32 cellular contexts compared by ENCODE assay signal in the genomic region with DNA sequence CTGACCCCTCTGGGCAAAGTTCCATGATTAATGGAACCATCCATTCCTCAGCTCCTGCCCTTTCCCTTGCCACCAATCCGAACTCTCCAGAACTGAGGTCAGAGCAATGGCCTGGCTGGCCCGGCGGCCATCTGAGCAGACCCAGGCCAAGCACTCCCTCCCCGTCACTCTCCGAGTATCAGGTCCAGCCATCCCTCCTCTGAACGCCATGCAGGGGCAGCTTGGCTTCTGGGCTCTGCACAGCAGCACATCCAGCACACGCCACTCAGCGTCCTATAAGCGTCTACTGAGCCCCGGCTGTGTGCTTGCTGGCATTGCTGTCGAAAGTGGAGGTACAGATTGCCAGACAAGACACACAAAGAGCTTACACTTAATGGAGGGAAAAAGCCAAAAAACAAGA. TPM values are rescaled to one million over a fixed set of nuclear protein-coding genes. Genes with fewer than 3 reads are reported as not detected.
DNase-seq lines count a peak whose midpoint lies in the region; ATAC-seq, FAIRE-seq and TF ChIP-seq lines count a peak whose summit lies in the region.
"Had no signal": no experiment of that assay in that cellular context is flagged by ENCODE, and none has a peak within 500 bp of the region (broad histone marks: within the 10 kb centered on the region; RNA-seq: fewer than 3 reads in every experiment).

No MANE protein-coding gene starts in this region.

- peaks cover 50% of the 10 kb centered on the region for H3K4me1 Mint-ChIP-seq in dendritic cell treated with granulocyte-macrophage colony-stimulating factor and Interleukin-4, amounts not matched to agents 40 ng/mL and 50 ng/mL, for 4 days (ENCODE audit: low read depth)
- H3K4me1 Mint-ChIP-seq in chondrocyte (ENCODE audit: low read depth) = peaks cover 30% of the 10 kb centered on the region
- H3K4me1 Mint-ChIP-seq: CD4-positive, alpha-beta memory T cell; central memory CD8-positive, alpha-beta T cell had no signal

- DNase-seq in cardiac muscle cell (ENCODE audit: low read depth in 1 of 2, low spot score in 1 of 2) (peak in 1 of 2 donors; percentile 27), Right ventricle myocardium inferior (ENCODE audit: missing footprints) (no peak), urothelium cell line (ENCODE audit: low spot score) (no peak), chondrocyte (ENCODE audit: low spot score) (no peak), GDM1 (lab: John Stamatoyannopoulos, UW) (no peak)
- DNase-seq: activated CD4-positive, alpha-beta T cell treated with anti-CD3 and anti-CD28 coated beads for 36 hours; activated CD8-positive, alpha-beta memory T cell treated with anti-CD3 and anti-CD28 coated beads, Interleukin-2, amount 50 U/mL, for 48 hours; activated CD8-positive, alpha-beta T cell treated with anti-CD3 and anti-CD28 coated beads for 36 hours; activated naive CD4-positive, alpha-beta T cell treated with anti-CD3 and anti-CD28 coated beads for 36 hours; CD4-positive, alpha-beta memory T cell; foreskin keratinocyte; GOT3; head of caudate nucleus; KBM-7; NCI-H1092 treated with DMSO at 0.1 percent for 48 hours; NCI-H1694 treated with DMSO at 0.1 percent for 48 hours; RPMI8226; stimulated activated CD4-positive, alpha-beta T cell treated with anti-CD3 and anti-CD28 coated beads, Interleukin-2, amount 100 ng/mL, for 48 hours; T-helper 2 cell; tibial artery had no signal

- no peaks in the 10 kb centered on the region for H3K9me3 Mint-ChIP-seq in dendritic cell treated with granulocyte-macrophage colony-stimulating factor and Interleukin-4, amounts not matched to agents 40 ng/mL and 50 ng/mL, for 4 days
- H3K9me3 Mint-ChIP-seq in chondrocyte (ENCODE audit: low read depth) = no peaks in the 10 kb centered on the region
- H3K9me3 Mint-ChIP-seq: activated CD8-positive, alpha-beta T cell treated with anti-CD3 and anti-CD28 coated beads for 36 hours; activated naive CD4-positive, alpha-beta T cell treated with anti-CD3 and anti-CD28 coated beads for 36 hours; activated T-helper 1 cell treated with anti-CD3 and anti-CD28 coated beads, Interleukin-12 subunit alpha, Interleukin-12 subunit beta, Interleukin-2, Interleukin-4 antibody, amounts not matched to agents 30 ng/mL and 10 ng/mL and 1 ng/mL, durations not matched to agents 14 hours and 24 hours and 36 hours; CD4-positive, alpha-beta memory T cell; central memory CD8-positive, alpha-beta T cell; natural killer cell treated with Interleukin-12 subunit alpha and Interleukin-12 subunit beta and Interleukin-15 and Interleukin-18, amount 100 ng/mL, for 72 hours had no signal

- WGBS in mesodermal cell (ENCODE audit: insufficient coverage in 2 of 2), 2 experiments = 89 to 95% methylated on average over 9 to 11 of the region's 11 CpGs

- peak overlapping the region; percentile 70 for H3K27ac ChIP-seq in cardiac muscle cell
- peak overlapping the region; percentile 62 for H3K27ac ChIP-seq in mesodermal cell (ENCODE audit: low read depth, low read length, severe bottlenecking)
- H3K27ac ChIP-seq: esophagus muscularis mucosa, foreskin keratinocyte, tibial artery had no signal

- H3K4me3 ChIP-seq in cardiac muscle cell (no peak overlapping the region), mesodermal cell (ENCODE audit: extremely low read depth, insufficient read depth, low read length, poor library complexity, severe bottlenecking) (no peak overlapping the region)
- H3K4me3 ChIP-seq: esophagus muscularis mucosa, lung, tibial artery had no signal

- FAIRE-seq in urothelium cell line (lab: Jason Lieb, UNC) = peak; percentile 50
- FAIRE-seq: A204.1, keratinocyte had no signal

- H3K4me3 Mint-ChIP-seq in dendritic cell treated with granulocyte-macrophage colony-stimulating factor and Interleukin-4, amounts not matched to agents 40 ng/mL and 50 ng/mL, for 4 days = no peak overlapping the region
- no peak overlapping the region for H3K4me3 Mint-ChIP-seq in chondrocyte (ENCODE audit: unreplicated experiment)
- H3K4me3 Mint-ChIP-seq: activated CD4-positive, alpha-beta T cell treated with anti-CD3 and anti-CD28 coated beads for 36 hours; activated CD8-positive, alpha-beta T cell treated with anti-CD3 and anti-CD28 coated beads for 36 hours; activated naive CD4-positive, alpha-beta T cell treated with anti-CD3 and anti-CD28 coated beads for 36 hours; activated T-helper 1 cell treated with anti-CD3 and anti-CD28 coated beads, Interleukin-12 subunit alpha, Interleukin-12 subunit beta, Interleukin-2, Interleukin-4 antibody, amounts not matched to agents 30 ng/mL and 10 ng/mL and 1 ng/mL, durations not matched to agents 14 hours and 24 hours and 36 hours; CD4-positive, alpha-beta memory T cell; central memory CD8-positive, alpha-beta T cell; natural killer cell treated with Interleukin-12 subunit alpha and Interleukin-12 subunit beta and Interleukin-15 and Interleukin-18, amount 100 ng/mL, for 72 hours had no signal

- peaks cover 18% of the 10 kb centered on the region for H3K4me1 ChIP-seq in cardiac muscle cell (ENCODE audit: low read depth)
- H3K4me1 ChIP-seq in mesodermal cell (ENCODE audit: control insufficient read depth, insufficient read depth, low read length, poor library complexity, severe bottlenecking) = peaks cover 26% of the 10 kb centered on the region
- H3K4me1 ChIP-seq: foreskin keratinocyte had no signal

- peaks cover 25% of the 10 kb centered on the region for H3K27me3 Mint-ChIP-seq in dendritic cell treated with granulocyte-macrophage colony-stimulating factor and Interleukin-4, amounts not matched to agents 40 ng/mL and 50 ng/mL, for 4 days
- no peaks in the 10 kb centered on the region for H3K27me3 Mint-ChIP-seq in chondrocyte (ENCODE audit: low read depth)
- H3K27me3 Mint-ChIP-seq: activated CD4-positive, alpha-beta T cell treated with anti-CD3 and anti-CD28 coated beads for 36 hours; activated CD8-positive, alpha-beta T cell treated with anti-CD3 and anti-CD28 coated beads for 36 hours had no signal

- H3K9me3 ChIP-seq in cardiac muscle cell (ENCODE audit: low read depth) = no peaks in the 10 kb centered on the region
- H3K9me3 ChIP-seq in mesodermal cell (ENCODE audit: control insufficient read depth, low read length) = no peaks in the 10 kb centered on the region
- H3K9me3 ChIP-seq: esophagus muscularis mucosa, tibial artery had no signal

- H3K36me3 ChIP-seq in cardiac muscle cell (no peaks in the 10 kb centered on the region), mesodermal cell (ENCODE audit: control insufficient read depth, insufficient read depth, low read length) (no peaks in the 10 kb centered on the region)
- H3K36me3 ChIP-seq: esophagus muscularis mucosa, tibial artery had no signal

- ATAC-seq in Right ventricle myocardium inferior (no peak), HG03469 (IDR thresholded peaks at IDR 0.05; ENCODE audit: unreplicated experiment) (no peak)
- ATAC-seq: activated CD4-positive, alpha-beta T cell treated with anti-CD3 and anti-CD28 coated beads for 36 hours; activated CD8-positive, alpha-beta T cell treated with anti-CD3 and anti-CD28 coated beads for 36 hours; foreskin keratinocyte had no signal

- H3K27me3 ChIP-seq in cardiac muscle cell = no peaks in the 10 kb centered on the region
- H3K27me3 ChIP-seq: esophagus muscularis mucosa, foreskin keratinocyte, tibial artery had no signal

- intact Hi-C loops in Right ventricle myocardium inferior (cut with DNase I) = no loop called here
- intact Hi-C loops in dendritic cell treated with granulocyte-macrophage colony-stimulating factor and Interleukin-4, amounts not matched to agents 40 ng/mL and 50 ng/mL, for 4 days (cut with micrococcal nuclease) = no loop called here

- TF ChIP-seq CTCF in cardiac muscle cell (IDR thresholded peaks at IDR 0.05; ENCODE audit: low read depth, low read length) = no peak
- no peak for TF ChIP-seq CTCF in chondrocyte (IDR thresholded peaks at IDR 0.05)

- H3K36me3 Mint-ChIP-seq in dendritic cell treated with granulocyte-macrophage colony-stimulating factor and Interleukin-4, amounts not matched to agents 40 ng/mL and 50 ng/mL, for 4 days (ENCODE audit: low read depth) = no peaks in the 10 kb centered on the region
- H3K36me3 Mint-ChIP-seq in chondrocyte (ENCODE audit: low read depth) = no peaks in the 10 kb centered on the region
- H3K36me3 Mint-ChIP-seq: CD4-positive, alpha-beta memory T cell; natural killer cell treated with Interleukin-12 subunit alpha and Interleukin-12 subunit beta and Interleukin-15 and Interleukin-18, amount 100 ng/mL, for 72 hours had no signal

- H3K27ac Mint-ChIP-seq in dendritic cell treated with granulocyte-macrophage colony-stimulating factor and Interleukin-4, amounts not matched to agents 40 ng/mL and 50 ng/mL, for 4 days = peak overlapping the region; percentile 5
- H3K27ac Mint-ChIP-seq in chondrocyte (ENCODE audit: unreplicated experiment) = no peak overlapping the region
- H3K27ac Mint-ChIP-seq: activated CD4-positive, alpha-beta T cell treated with anti-CD3 and anti-CD28 coated beads for 36 hours; activated CD8-positive, alpha-beta T cell treated with anti-CD3 and anti-CD28 coated beads for 36 hours; activated naive CD4-positive, alpha-beta T cell treated with anti-CD3 and anti-CD28 coated beads for 36 hours; activated T-helper 1 cell treated with anti-CD3 and anti-CD28 coated beads, Interleukin-12 subunit alpha, Interleukin-12 subunit beta, Interleukin-2, Interleukin-4 antibody, amounts not matched to agents 30 ng/mL and 10 ng/mL and 1 ng/mL, durations not matched to agents 14 hours and 24 hours and 36 hours; natural killer cell treated with Interleukin-12 subunit alpha and Interleukin-12 subunit beta and Interleukin-15 and Interleukin-18, amount 100 ng/mL, for 72 hours had no signal

RNA-seq across cellular contexts. Expression of gene VWF, which starts 34.3 kb away (rescaled TPM):
- 0.03 and 0.14 TPM in 2 replicates for total RNA-seq in cardiac muscle cell
- polyA plus RNA-seq in cardiac muscle cell = not detected in 2 replicates
- 244 TPM for total RNA-seq in Right ventricle myocardium inferior
- polyA plus RNA-seq in mesodermal cell (2013, experiment 1 of 2) = 4.1 TPM
- polyA plus RNA-seq in mesodermal cell (2013, experiment 2 of 2) = 3.3 TPM
- 0.05 to 0.08 TPM (median 0.07 TPM) in 3 replicates for total RNA-seq in chondrocyte
- total RNA-seq: activated naive CD4-positive, alpha-beta T cell treated with anti-CD3 and anti-CD28 coated beads for 36 hours; activated T-helper 1 cell treated with anti-CD3 and anti-CD28 coated beads, Interleukin-12 subunit alpha, Interleukin-12 subunit beta, Interleukin-2, Interleukin-4 antibody, amounts not matched to agents 30 ng/mL and 10 ng/mL and 1 ng/mL, durations not matched to agents 14 hours and 24 hours and 36 hours; foreskin keratinocyte; HT1080; MCF 10A; natural killer cell treated with Interleukin-12 subunit alpha and Interleukin-12 subunit beta and Interleukin-15 and Interleukin-18, amount 100 ng/mL, for 72 hours had no signal

RNA-seq across cellular contexts. Expression of gene CD9, which starts 41.5 kb away (rescaled TPM):
- total RNA-seq in cardiac muscle cell (11.6 and 15.8 TPM in 2 replicates), Right ventricle myocardium inferior (46.9 TPM), chondrocyte (54.7 to 62.1 TPM (median 60.7 TPM) in 3 replicates)
- polyA plus RNA-seq in cardiac muscle cell = 14.7 and 37.9 TPM in 2 replicates
- polyA plus RNA-seq in mesodermal cell (2013, experiment 1 of 2) = 83.6 TPM
- 66.9 TPM for polyA plus RNA-seq in mesodermal cell (2013, experiment 2 of 2)

Comparison
In these comparisons a context has a peak if more than half of its experiments do, and no peak if none do; other contexts are left out.
1. RNA of gene VWF, which starts 34.3 kb away (total RNA-seq): 244 TPM in Right ventricle myocardium inferior (single experiment); 0.05 to 0.08 TPM in chondrocyte and 0.03 to 0.14 TPM in cardiac muscle cell; every median in the first group is over 100 times any median in the second.